1 cellular context compared by ENCODE assay signal in the genomic region with DNA sequence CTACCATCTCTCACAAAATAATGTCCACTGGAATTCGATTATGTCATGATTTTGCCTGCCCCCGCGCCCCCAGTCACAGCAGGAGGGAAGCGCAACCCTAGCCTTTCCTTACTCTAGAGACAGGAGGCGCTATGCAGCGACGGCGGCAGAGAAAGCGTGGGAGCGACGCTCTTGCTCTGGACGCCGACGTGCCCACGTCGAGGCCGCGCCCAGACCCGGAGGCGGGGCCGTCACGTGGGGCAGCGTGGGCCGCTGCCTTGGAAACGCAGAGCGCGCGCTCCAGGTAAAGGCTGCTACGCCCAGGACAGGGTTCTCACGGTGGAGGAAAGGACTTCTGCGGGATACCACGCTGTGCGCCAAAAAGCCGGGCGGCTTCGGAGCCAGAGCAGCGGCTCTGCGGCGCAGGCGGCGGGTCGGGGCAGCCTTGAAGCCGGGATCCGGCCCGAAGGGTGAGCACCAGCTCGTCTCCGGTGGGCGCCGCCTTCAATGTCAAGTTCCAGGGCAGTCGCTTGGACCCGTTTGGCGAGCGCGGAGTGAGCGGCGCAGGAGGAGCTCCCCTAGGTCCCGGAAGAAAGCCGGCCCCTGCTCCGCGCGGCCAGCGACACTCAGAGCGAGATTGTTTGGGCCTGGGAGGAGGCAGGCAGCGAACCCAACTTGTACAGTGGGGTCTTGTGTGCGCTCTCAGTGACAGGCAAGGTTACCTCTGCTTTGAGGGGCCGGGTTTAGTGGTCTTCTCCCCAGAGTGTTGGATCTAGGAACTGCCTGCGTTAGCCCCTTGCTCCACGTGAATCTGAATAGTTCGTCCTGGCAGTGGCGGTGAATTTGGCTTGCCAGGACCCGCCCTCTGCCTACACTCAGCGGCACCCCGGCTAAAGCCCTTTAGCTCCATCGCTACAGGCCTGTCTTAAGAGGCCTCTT.
TF ChIP-seq lines count a peak whose summit lies in the region.

No MANE protein-coding gene starts in this region.

TF ChIP-seq in HEK293, 187 proteins besides CTCF, POLR2A, EP300 and RAD21 (continued from another document and continues in another):
- TF ChIP-seq, protein P1, sequence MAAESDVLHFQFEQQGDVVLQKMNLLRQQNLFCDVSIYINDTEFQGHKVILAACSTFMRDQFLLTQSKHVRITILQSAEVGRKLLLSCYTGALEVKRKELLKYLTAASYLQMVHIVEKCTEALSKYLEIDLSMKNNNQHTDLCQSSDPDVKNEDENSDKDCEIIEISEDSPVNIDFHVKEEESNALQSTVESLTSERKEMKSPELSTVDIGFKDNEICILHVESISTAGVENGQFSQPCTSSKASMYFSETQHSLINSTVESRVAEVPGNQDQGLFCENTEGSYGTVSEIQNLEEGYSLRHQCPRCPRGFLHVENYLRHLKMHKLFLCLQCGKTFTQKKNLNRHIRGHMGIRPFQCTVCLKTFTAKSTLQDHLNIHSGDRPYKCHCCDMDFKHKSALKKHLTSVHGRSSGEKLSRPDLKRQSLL (tag by site-specific recombination; IDR thresholded peaks at IDR 0.05), result 0 out of 2 replicates have a peak, but pooled peaks have one; percentile 52
- TF ChIP-seq GFI1B (tag by site-specific recombination; IDR thresholded peaks at IDR 0.05) (no peak), ZNF624 (tag by site-specific recombination; IDR thresholded peaks at IDR 0.05) (no peak), ZNF302 (tag by site-specific recombination; IDR thresholded peaks at IDR 0.05; ENCODE audit: low read depth) (no peak), MYNN (tag by site-specific recombination; IDR thresholded peaks at IDR 0.05; ENCODE audit: borderline replicate concordance) (no peak), ZNF394 (tag by site-specific recombination; IDR thresholded peaks at IDR 0.05; ENCODE audit: borderline replicate concordance) (peak; percentile 39; the same call in 1 of the 2 replicates), WT1 (tag by site-specific recombination; IDR thresholded peaks at IDR 0.05) (no peak), ZNF221 (tag by site-specific recombination; IDR thresholded peaks at IDR 0.05; ENCODE audit: borderline replicate concordance) (no peak), ZNF600 (tag by site-specific recombination; IDR thresholded peaks at IDR 0.05) (peak; percentile 83), ZNF10 (tag by site-specific recombination; IDR thresholded peaks at IDR 0.05) (no peak), ZNF239 (tag by site-specific recombination; IDR thresholded peaks at IDR 0.05) (no peak), ZBTB11 (tag by site-specific recombination; conservative IDR thresholded peaks at IDR 0.05; ENCODE audit: low read depth) (peak; percentile 25; the same call in 1 of the 2 replicates), SCRT1 (tag by site-specific recombination; IDR thresholded peaks at IDR 0.05; ENCODE audit: borderline replicate concordance) (no peak), KLF16 (tag by site-specific recombination; IDR thresholded peaks at IDR 0.05) (peak; percentile 68; the same call in 1 of the 2 replicates), ZNF660 (tag by site-specific recombination; IDR thresholded peaks at IDR 0.05) (peak; percentile 56; the same call in 1 of the 2 replicates), ZFP37 (tag by site-specific recombination; IDR thresholded peaks at IDR 0.05) (0 out of 2 replicates have a peak, but pooled peaks have one; percentile 68), SP2 (tag by site-specific recombination; IDR thresholded peaks at IDR 0.05) (peak; percentile 73), ZBTB48 (tag by site-specific recombination; IDR thresholded peaks at IDR 0.05) (no peak; the same call in 1 of the 2 replicates), ZNF792 (tag by site-specific recombination; IDR thresholded peaks at IDR 0.05) (no peak), ZNF155 (tag by site-specific recombination; IDR thresholded peaks at IDR 0.05) (no peak), IKZF3 (tag by site-specific recombination; IDR thresholded peaks at IDR 0.05) (no peak), ZNF19 (tag by site-specific recombination; IDR thresholded peaks at IDR 0.05; ENCODE audit: low read depth) (no peak), RBAK (tag by site-specific recombination; IDR thresholded peaks at IDR 0.05) (no peak), ZNF133 (tag by site-specific recombination; IDR thresholded peaks at IDR 0.05) (no peak), ZNF621 (tag by site-specific recombination; IDR thresholded peaks at IDR 0.05) (no peak), KLF17 (tag by site-specific recombination; IDR thresholded peaks at IDR 0.05) (peak; percentile 76), OVOL3 (tag by site-specific recombination; IDR thresholded peaks at IDR 0.05) (no peak), ZNF223 (tag by site-specific recombination; IDR thresholded peaks at IDR 0.05) (no peak), BCL11B (tag by site-specific recombination; IDR thresholded peaks at IDR 0.05; ENCODE audit: low read depth) (no peak), ZNF629 (tag by site-specific recombination; IDR thresholded peaks at IDR 0.05) (peak; percentile 65), ZBTB7A (tag by site-specific recombination; IDR thresholded peaks at IDR 0.05; ENCODE audit: low read depth) (no peak), ZNF530 (tag by site-specific recombination; IDR thresholded peaks at IDR 0.05; ENCODE audit: low read depth) (no peak), ZNF529 (tag by site-specific recombination; IDR thresholded peaks at IDR 0.05; ENCODE audit: insufficient replicate concordance) (no peak), ZNF16 (tag by site-specific recombination; IDR thresholded peaks at IDR 0.05; ENCODE audit: low read depth) (no peak), ZNF623 (tag by site-specific recombination; IDR thresholded peaks at IDR 0.05) (no peak), MZF1 (tag by site-specific recombination; IDR thresholded peaks at IDR 0.05; ENCODE audit: borderline replicate concordance) (no peak), ZNF121 (tag by site-specific recombination; IDR thresholded peaks at IDR 0.05) (no peak), ZNF248 (tag by site-specific recombination; IDR thresholded peaks at IDR 0.05) (no peak), HOXC10 (CRISPR knock-in tag; IDR thresholded peaks at IDR 0.05) (no peak), ZNF513 (tag by site-specific recombination; IDR thresholded peaks at IDR 0.05) (no peak), ZNF2 (tag by site-specific recombination; IDR thresholded peaks at IDR 0.05) (no peak), ZFP41 (tag by site-specific recombination; IDR thresholded peaks at IDR 0.05; ENCODE audit: borderline replicate concordance) (no peak), ZBTB21 (tag by site-specific recombination; IDR thresholded peaks at IDR 0.05) (no peak), ZNF169 (tag by site-specific recombination; IDR thresholded peaks at IDR 0.05) (no peak), PRDM1 (tag by site-specific recombination; IDR thresholded peaks at IDR 0.05) (no peak)
- TF ChIP-seq, protein P2, sequence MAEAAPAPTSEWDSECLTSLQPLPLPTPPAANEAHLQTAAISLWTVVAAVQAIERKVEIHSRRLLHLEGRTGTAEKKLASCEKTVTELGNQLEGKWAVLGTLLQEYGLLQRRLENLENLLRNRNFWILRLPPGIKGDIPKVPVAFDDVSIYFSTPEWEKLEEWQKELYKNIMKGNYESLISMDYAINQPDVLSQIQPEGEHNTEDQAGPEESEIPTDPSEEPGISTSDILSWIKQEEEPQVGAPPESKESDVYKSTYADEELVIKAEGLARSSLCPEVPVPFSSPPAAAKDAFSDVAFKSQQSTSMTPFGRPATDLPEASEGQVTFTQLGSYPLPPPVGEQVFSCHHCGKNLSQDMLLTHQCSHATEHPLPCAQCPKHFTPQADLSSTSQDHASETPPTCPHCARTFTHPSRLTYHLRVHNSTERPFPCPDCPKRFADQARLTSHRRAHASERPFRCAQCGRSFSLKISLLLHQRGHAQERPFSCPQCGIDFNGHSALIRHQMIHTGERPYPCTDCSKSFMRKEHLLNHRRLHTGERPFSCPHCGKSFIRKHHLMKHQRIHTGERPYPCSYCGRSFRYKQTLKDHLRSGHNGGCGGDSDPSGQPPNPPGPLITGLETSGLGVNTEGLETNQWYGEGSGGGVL (tag by site-specific recombination; IDR thresholded peaks at IDR 0.05), result no peak
- TF ChIP-seq, protein P3, sequence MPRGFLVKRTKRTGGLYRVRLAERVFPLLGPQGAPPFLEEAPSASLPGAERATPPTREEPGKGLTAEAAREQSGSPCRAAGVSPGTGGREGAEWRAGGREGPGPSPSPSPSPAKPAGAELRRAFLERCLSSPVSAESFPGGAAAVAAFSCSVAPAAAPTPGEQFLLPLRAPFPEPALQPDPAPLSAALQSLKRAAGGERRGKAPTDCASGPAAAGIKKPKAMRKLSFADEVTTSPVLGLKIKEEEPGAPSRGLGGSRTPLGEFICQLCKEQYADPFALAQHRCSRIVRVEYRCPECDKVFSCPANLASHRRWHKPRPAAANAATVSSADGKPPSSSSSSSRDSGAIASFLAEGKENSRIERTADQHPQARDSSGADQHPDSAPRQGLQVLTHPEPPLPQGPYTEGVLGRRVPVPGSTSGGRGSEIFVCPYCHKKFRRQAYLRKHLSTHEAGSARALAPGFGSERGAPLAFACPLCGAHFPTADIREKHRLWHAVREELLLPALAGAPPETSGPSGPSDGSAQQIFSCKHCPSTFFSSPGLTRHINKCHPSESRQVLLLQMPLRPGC (tag by site-specific recombination; IDR thresholded peaks at IDR 0.05), result peak; percentile 42; the same call in 1 of the 2 replicates
- TF ChIP-seq, protein P4, sequence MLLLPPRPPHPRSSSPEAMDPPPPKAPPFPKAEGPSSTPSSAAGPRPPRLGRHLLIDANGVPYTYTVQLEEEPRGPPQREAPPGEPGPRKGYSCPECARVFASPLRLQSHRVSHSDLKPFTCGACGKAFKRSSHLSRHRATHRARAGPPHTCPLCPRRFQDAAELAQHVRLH (tag by site-specific recombination; IDR thresholded peaks at IDR 0.05), result peak; percentile 64; the same call in 1 of the 2 replicates
- TF ChIP-seq, protein P5, sequence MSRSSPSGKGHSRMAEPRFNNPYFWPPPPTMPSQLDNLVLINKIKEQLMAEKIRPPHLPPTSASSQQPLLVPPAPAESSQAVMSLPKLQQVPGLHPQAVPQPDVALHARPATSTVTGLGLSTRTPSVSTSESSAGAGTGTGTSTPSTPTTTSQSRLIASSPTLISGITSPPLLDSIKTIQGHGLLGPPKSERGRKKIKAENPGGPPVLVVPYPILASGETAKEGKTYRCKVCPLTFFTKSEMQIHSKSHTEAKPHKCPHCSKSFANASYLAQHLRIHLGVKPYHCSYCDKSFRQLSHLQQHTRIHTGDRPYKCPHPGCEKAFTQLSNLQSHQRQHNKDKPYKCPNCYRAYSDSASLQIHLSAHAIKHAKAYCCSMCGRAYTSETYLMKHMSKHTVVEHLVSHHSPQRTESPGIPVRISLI (tag by site-specific recombination; IDR thresholded peaks at IDR 0.05), result no peak
- TF ChIP-seq, protein P6, sequence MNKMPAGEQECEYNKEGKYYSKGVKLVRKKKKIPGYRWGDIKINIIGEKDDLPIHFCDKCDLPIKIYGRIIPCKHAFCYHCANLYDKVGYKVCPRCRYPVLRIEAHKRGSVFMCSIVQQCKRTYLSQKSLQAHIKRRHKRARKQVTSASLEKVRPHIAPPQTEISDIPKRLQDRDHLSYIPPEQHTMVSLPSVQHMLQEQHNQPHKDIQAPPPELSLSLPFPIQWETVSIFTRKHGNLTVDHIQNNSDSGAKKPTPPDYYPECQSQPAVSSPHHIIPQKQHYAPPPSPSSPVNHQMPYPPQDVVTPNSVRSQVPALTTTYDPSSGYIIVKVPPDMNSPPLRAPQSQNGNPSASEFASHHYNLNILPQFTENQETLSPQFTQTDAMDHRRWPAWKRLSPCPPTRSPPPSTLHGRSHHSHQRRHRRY (tag by site-specific recombination; IDR thresholded peaks at IDR 0.05), result no peak
- TF ChIP-seq, protein P7, sequence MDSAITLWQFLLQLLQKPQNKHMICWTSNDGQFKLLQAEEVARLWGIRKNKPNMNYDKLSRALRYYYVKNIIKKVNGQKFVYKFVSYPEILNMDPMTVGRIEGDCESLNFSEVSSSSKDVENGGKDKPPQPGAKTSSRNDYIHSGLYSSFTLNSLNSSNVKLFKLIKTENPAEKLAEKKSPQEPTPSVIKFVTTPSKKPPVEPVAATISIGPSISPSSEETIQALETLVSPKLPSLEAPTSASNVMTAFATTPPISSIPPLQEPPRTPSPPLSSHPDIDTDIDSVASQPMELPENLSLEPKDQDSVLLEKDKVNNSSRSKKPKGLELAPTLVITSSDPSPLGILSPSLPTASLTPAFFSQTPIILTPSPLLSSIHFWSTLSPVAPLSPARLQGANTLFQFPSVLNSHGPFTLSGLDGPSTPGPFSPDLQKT (IDR thresholded peaks at IDR 0.05; ENCODE audit: borderline replicate concordance, low read depth, low read length), result no peak
